21 cellular contexts compared by ENCODE assay signal in genomic region chr12:25979563-25979962, GRCh38. TPM values are rescaled to one million over a fixed set of nuclear protein-coding genes. Genes with fewer than 3 reads are reported as not detected.
DNase-seq lines count a peak whose midpoint lies in the region; ATAC-seq and TF ChIP-seq lines count a peak whose summit lies in the region.
"Had no signal": no experiment of that assay in that cellular context is flagged by ENCODE, and none has a peak within 500 bp of the region (broad histone marks: within the 10 kb centered on the region; RNA-seq: fewer than 3 reads in every experiment).

No MANE protein-coding gene starts in this region.

- no peak overlapping the region for H3K4me2 ChIP-seq in mesendoderm (ENCODE audit: low read length)

- TF ChIP-seq EP300 in sigmoid colon (IDR thresholded peaks at IDR 0.05) = no peak

- H3K18ac ChIP-seq in mesendoderm (ENCODE audit: low read length) = no peak overlapping the region

- no peak overlapping the region for H2BK15ac ChIP-seq in mesendoderm (replicated peaks; ENCODE audit: low read depth)

- intact Hi-C loops in Panc1 (cut with micrococcal nuclease; ENCODE audit: unreplicated experiment) = no loop called here
- intact Hi-C loops in activated CD8-positive, alpha-beta T cell treated with anti-CD3 and anti-CD28 coated beads for 36 hours (cut with micrococcal nuclease) = no loop called here
- intact Hi-C loops in sigmoid colon (cut with DNase I) = loop anchor here (10.0 kb wide), 1 partner anchor 215 kb away; the partner anchor contains the start of gene SSPN

- H3K27me3 ChIP-seq in Panc1 (ENCODE audit: control insufficient read depth, insufficient read depth, low read length) (no peaks in the 10 kb centered on the region), mesendoderm (ENCODE audit: insufficient read depth, low read length, poor library complexity) (no peaks in the 10 kb centered on the region), sigmoid colon (no peaks in the 10 kb centered on the region)
- H3K27me3 ChIP-seq: body of pancreas, colonic mucosa, heart right ventricle had no signal

- H3K4me1 ChIP-seq in Panc1 (ENCODE audit: control insufficient read depth, insufficient read depth, low read length) = peaks cover 56% of the 10 kb centered on the region
- peaks cover 11% of the 10 kb centered on the region for H3K4me1 ChIP-seq in mesendoderm (ENCODE audit: control insufficient read depth, low read depth, low read length)
- peaks cover 0 to 88% (median 77%) of the 10 kb centered on the region in 4 donors for H3K4me1 ChIP-seq in sigmoid colon
- H3K4me1 ChIP-seq: colonic mucosa had no signal

- TF ChIP-seq CTCF in Panc1 (IDR thresholded peaks at IDR 0.05) (no peak), epithelial cell of esophagus (IDR thresholded peaks at IDR 0.05; ENCODE audit: insufficient read depth, low read depth, low read length, missing control alignments) (no peak), sigmoid colon (IDR thresholded peaks at IDR 0.05) (no peak)
- TF ChIP-seq CTCF in activated CD8-positive, alpha-beta T cell treated with anti-CD3 and anti-CD28 coated beads for 36 hours (IDR thresholded peaks at IDR 0.05) = no peak

- H3K4me3 Mint-ChIP-seq in activated CD8-positive, alpha-beta T cell treated with anti-CD3 and anti-CD28 coated beads for 36 hours = no peak overlapping the region
- H3K4me3 Mint-ChIP-seq: activated CD4-positive, alpha-beta T cell treated with anti-CD3 and anti-CD28 coated beads, Interleukin-2, amount 10 ng/mL, durations not matched to agents 7 days and 5 days had no signal

- H3K27me3 Mint-ChIP-seq in activated CD8-positive, alpha-beta T cell treated with anti-CD3 and anti-CD28 coated beads for 36 hours = peaks cover 3% of the 10 kb centered on the region

- H2BK120ac ChIP-seq in mesendoderm (ENCODE audit: low read depth, low read length) = no peak overlapping the region

- BruUV-seq in Panc1 (replicated peaks; lab: Mats Ljungman, UMichigan) = no TSS peak

- H3K27ac Mint-ChIP-seq in activated CD8-positive, alpha-beta T cell treated with anti-CD3 and anti-CD28 coated beads for 36 hours = no peak overlapping the region
- H3K27ac Mint-ChIP-seq: activated CD4-positive, alpha-beta T cell treated with anti-CD3 and anti-CD28 coated beads, Interleukin-2, amount 10 ng/mL, durations not matched to agents 7 days and 5 days; activated naive CD4-positive, alpha-beta T cell treated with anti-CD3 and anti-CD28 coated beads, Interleukin-2, amount 50 U/mL, for 72 hours; CD14-positive monocyte had no signal

- H4K5ac ChIP-seq in mesendoderm (ENCODE audit: low read length) = no peak overlapping the region

- in situ Hi-C loops in Panc1 (cut with HindIII; ENCODE audit: low pct_unique_long_range_greater_than_20kb, low sequenced_read_pairs) = no loop called here

- H4K8ac ChIP-seq in mesendoderm (ENCODE audit: low read depth, low read length) = no peak overlapping the region

- no peak for ATAC-seq in Panc1
- no peak for ATAC-seq in activated CD8-positive, alpha-beta T cell treated with anti-CD3 and anti-CD28 coated beads for 36 hours
- no peak for ATAC-seq in HG03095 (IDR thresholded peaks at IDR 0.05; ENCODE audit: unreplicated experiment)
- ATAC-seq: activated naive CD4-positive, alpha-beta T cell treated with anti-CD3 and anti-CD28 coated beads, Interleukin-2, amount 50 U/mL, for 72 hours; body of pancreas; heart right ventricle had no signal

- CTCF ChIA-PET in Panc1 (lab: Charles Lee) = no interaction called here
- CTCF ChIA-PET in activated CD8-positive, alpha-beta T cell treated with anti-CD3 and anti-CD28 coated beads for 36 hours (lab: Charles Lee) = interaction anchor here (0.9 kb wide), 1 partner anchor 47 kb away, joined by 3 read pairs; no protein-coding TSS in a partner anchor

- no peak for TF ChIP-seq POLR2A in sigmoid colon (IDR thresholded peaks at IDR 0.05)

- no peaks in the 10 kb centered on the region for H3K9me3 Mint-ChIP-seq in activated CD8-positive, alpha-beta T cell treated with anti-CD3 and anti-CD28 coated beads for 36 hours
- H3K9me3 Mint-ChIP-seq: activated CD4-positive, alpha-beta T cell treated with anti-CD3 and anti-CD28 coated beads, Interleukin-2, amount 10 ng/mL, durations not matched to agents 7 days and 5 days; activated naive CD4-positive, alpha-beta T cell treated with anti-CD3 and anti-CD28 coated beads, Interleukin-2, amount 50 U/mL, for 72 hours; CD14-positive monocyte had no signal

- no CpG with 5 or more reads among the region's 2 CpGs for WGBS in mesendoderm (ENCODE audit: extremely low coverage, insufficient coverage, low lambda C conversion rate)
- 88 to 95% methylated on average over 2 of the region's 2 CpGs for WGBS in sigmoid colon, 2 donors

- H3K4me1 Mint-ChIP-seq in activated CD8-positive, alpha-beta T cell treated with anti-CD3 and anti-CD28 coated beads for 36 hours (ENCODE audit: low read depth) = no peaks in the 10 kb centered on the region
- H3K4me1 Mint-ChIP-seq: activated CD4-positive, alpha-beta T cell treated with anti-CD3 and anti-CD28 coated beads, Interleukin-2, amount 10 ng/mL, durations not matched to agents 7 days and 5 days; CD14-positive monocyte had no signal

- H3K4me3 ChIP-seq in Panc1 (ENCODE audit: low read depth in 2 of 2, low read length in 2 of 2) = no peak overlapping the region
- H3K4me3 ChIP-seq in epithelial cell of esophagus (ENCODE audit: low read length) = no peak overlapping the region
- H3K4me3 ChIP-seq in mesendoderm (ENCODE audit: low read length) = no peak overlapping the region
- H3K4me3 ChIP-seq in sigmoid colon = no peak overlapping the region
- H3K4me3 ChIP-seq: body of pancreas, colonic mucosa, heart right ventricle, left ventricle myocardium inferior had no signal

- peak overlapping the region; percentile 69 for H3K56ac ChIP-seq in mesendoderm (ENCODE audit: low read length)

- POLR2A ChIA-PET in Panc1 (lab: Charles Lee) = interaction anchor here (0.5 to 0.8 kb wide), 2 partner anchors 16 to 21 kb away, joined by 3 to 4 read pairs; no protein-coding TSS in a partner anchor
- POLR2A ChIA-PET in activated CD8-positive, alpha-beta T cell treated with anti-CD3 and anti-CD28 coated beads for 36 hours (lab: Charles Lee) = no interaction called here

- H3K36me3 ChIP-seq in Panc1 (ENCODE audit: control insufficient read depth, insufficient read depth, low read length) = no peaks in the 10 kb centered on the region
- no peaks in the 10 kb centered on the region for H3K36me3 ChIP-seq in mesendoderm (ENCODE audit: control insufficient read depth, insufficient read depth, low read length)
- no peaks in the 10 kb centered on the region for H3K36me3 ChIP-seq in sigmoid colon
- H3K36me3 ChIP-seq: colonic mucosa, heart right ventricle, left ventricle myocardium inferior had no signal

- H3K23ac ChIP-seq in mesendoderm (ENCODE audit: low read length) = no peak overlapping the region

- no peak overlapping the region for H3K4ac ChIP-seq in mesendoderm (ENCODE audit: low read depth, low read length)

- no peaks in the 10 kb centered on the region for H3K36me3 Mint-ChIP-seq in activated CD8-positive, alpha-beta T cell treated with anti-CD3 and anti-CD28 coated beads for 36 hours (ENCODE audit: low read depth)
- H3K36me3 Mint-ChIP-seq: activated naive CD4-positive, alpha-beta T cell treated with anti-CD3 and anti-CD28 coated beads, Interleukin-2, amount 50 U/mL, for 72 hours; CD14-positive monocyte had no signal

- H3K9me3 ChIP-seq in Panc1 (ENCODE audit: control insufficient read depth, insufficient read depth, low read depth, low read length) = no peaks in the 10 kb centered on the region
- H3K9me3 ChIP-seq in sigmoid colon = no peaks in the 10 kb centered on the region
- H3K9me3 ChIP-seq: body of pancreas, colonic mucosa, heart right ventricle, left ventricle myocardium inferior had no signal

- H2AK5ac ChIP-seq in mesendoderm (ENCODE audit: low read length) = peak overlapping the region; percentile 28

- H3K79me1 ChIP-seq in mesendoderm (ENCODE audit: low read length) = peaks cover 34% of the 10 kb centered on the region

- H3K79me2 ChIP-seq in mesendoderm (ENCODE audit: control insufficient read depth, insufficient read depth, low read length) = peaks cover 46% of the 10 kb centered on the region

- no peak overlapping the region for H2BK5ac ChIP-seq in mesendoderm (ENCODE audit: low read length)

- peak overlapping the region; percentile 39 for H3K9ac ChIP-seq in mesendoderm (ENCODE audit: low read length)

- H3K27ac ChIP-seq in Panc1 (ENCODE audit: low read length) (peak overlapping the region; percentile 2; the same call in 1 of the 2 replicates), mesendoderm (ENCODE audit: low read depth, low read length) (peak overlapping the region; percentile 19), sigmoid colon (peak overlapping the region in 1 of 4 donors; percentile 5)
- H3K27ac ChIP-seq: body of pancreas, colonic mucosa, heart right ventricle, left ventricle myocardium inferior had no signal

- DNase-seq in ELF-1 (ENCODE audit: low read depth, low spot score) (peak; percentile 15), Panc1 (ENCODE audit: low read depth, low spot score) (no peak), epithelial cell of esophagus (ENCODE audit: low read depth) (peak; percentile 44), mesendoderm (peak; percentile 57), sigmoid colon (no peak), NK-92 (lab: John Stamatoyannopoulos, UW; ENCODE audit: unreplicated experiment) (no peak)
- DNase-seq in activated CD8-positive, alpha-beta T cell treated with anti-CD3 and anti-CD28 coated beads for 36 hours = no peak
- DNase-seq: activated CD4-positive, alpha-beta T cell treated with anti-CD3 and anti-CD28 coated beads, Interleukin-2, amount 10 ng/mL, durations not matched to agents 7 days and 5 days; body of pancreas; colonic mucosa; GF-D8; heart right ventricle; left ventricle myocardium inferior; NCI-H1105; NCI-H2029 treated with DMSO at 0.1 percent for 48 hours; NCI-H446; posterior cingulate gyrus; SIG-M5 had no signal

RNA-seq across cellular contexts. Expression of gene RASSF8, which starts 21.1 kb away (rescaled TPM):
- total RNA-seq in Panc1 (2021; ENCODE audit: unreplicated experiment) = 103 TPM
- 32.3 TPM for polyA plus RNA-seq in Panc1 (2012; ENCODE audit: insufficient read length)
- polyA plus RNA-seq in mesendoderm (2013, experiment 1 of 2) = 15.3 TPM
- 14.8 TPM for polyA plus RNA-seq in mesendoderm (2013, experiment 2 of 2)
- total RNA-seq in activated CD8-positive, alpha-beta T cell treated with anti-CD3 and anti-CD28 coated beads for 36 hours = not detected
- total RNA-seq in sigmoid colon = 100 to 1,000 TPM in 1 of 4 donors, 10 to 100 TPM in 3; 74.0 to 109 (median 89.4) TPM
- polyA plus RNA-seq in sigmoid colon = 1 to 10 TPM in 2 of 3 donors, under 1 TPM in 1; 0.92 to 6.0 (median 3.1) TPM

Comparison
In these comparisons a context has a peak if more than half of its experiments do, and no peak if none do; other contexts are left out.
1. DNase-seq: peak in ELF-1 (single experiment), epithelial cell of esophagus (single experiment) and mesendoderm (single experiment); none in Panc1 (single experiment), activated CD8-positive, alpha-beta T cell treated with anti-CD3 and anti-CD28 coated beads for 36 hours (single experiment), sigmoid colon (single experiment) and NK-92 (single experiment).
2. RNA of gene RASSF8, which starts 21.1 kb away (total RNA-seq): 103 TPM in Panc1 (single experiment) and 74.0 to 109 TPM in sigmoid colon; not detected in activated CD8-positive, alpha-beta T cell treated with anti-CD3 and anti-CD28 coated beads for 36 hours; every median in the first group is over 10 times any median in the second.